34 cellular contexts compared by ENCODE assay signal in the genomic region with DNA sequence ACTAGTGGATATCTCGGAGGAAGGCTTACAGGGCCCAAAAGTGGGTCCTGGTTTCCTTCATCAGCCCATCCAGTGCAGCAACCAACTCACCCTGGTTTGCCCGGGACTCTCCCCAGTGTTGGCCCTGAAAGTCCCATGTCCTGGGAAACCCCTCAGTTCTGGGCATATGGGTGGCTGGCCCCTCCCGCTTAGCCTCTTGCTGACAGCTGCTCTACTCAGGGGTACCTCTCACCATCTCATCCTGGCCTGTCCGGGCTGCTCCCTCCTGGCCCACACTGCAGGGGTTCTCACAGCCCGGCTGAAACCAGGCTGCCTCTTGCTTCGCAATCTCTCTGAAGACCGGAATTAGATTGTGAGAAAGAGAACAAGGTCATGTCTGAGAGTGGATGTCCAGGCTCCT. TPM values are rescaled to one million over a fixed set of nuclear protein-coding genes. Genes with fewer than 3 reads are reported as not detected.
"Had no signal": no experiment of that assay in that cellular context is flagged by ENCODE, and none has a peak within 500 bp of the region (broad histone marks: within the 10 kb centered on the region; RNA-seq: fewer than 3 reads in every experiment).

No MANE protein-coding gene starts in this region.

- ATAC-seq: activated CD8-positive, alpha-beta T cell treated with anti-CD3 and anti-CD28 coated beads for 36 hours; activated T-cell treated with anti-CD3 and anti-CD28 coated beads, Interleukin-2, amount 50 U/mL, for 72 hours; activated T-helper 17 cell treated with anti-CD3 and anti-CD28 coated beads, Interleukin-2, amount 50 U/mL, for 72 hours; PC-3; Right ventricle myocardium inferior; SK-N-SH treated with all-trans-retinoic acid at 6 μM for 48 hours had no signal

- H3K4me1 Mint-ChIP-seq: activated naive CD8-positive, alpha-beta T cell treated with anti-CD3 and anti-CD28 coated beads for 36 hours; activated T-helper 17 cell treated with anti-CD3 and anti-CD28 coated beads, Interleukin-2, amount 50 U/mL, for 72 hours had no signal

- H3K4me3 Mint-ChIP-seq: activated CD4-positive, alpha-beta T cell treated with anti-CD3 and anti-CD28 coated beads, Interleukin-2, amount 10 ng/mL, durations not matched to agents 24 days and 14 days; activated CD8-positive, alpha-beta T cell treated with anti-CD3 and anti-CD28 coated beads for 36 hours; activated naive CD8-positive, alpha-beta T cell treated with anti-CD3 and anti-CD28 coated beads for 36 hours; activated T-cell treated with anti-CD3 and anti-CD28 coated beads, Interleukin-2, amount 50 U/mL, for 72 hours; activated T-helper 17 cell treated with anti-CD3 and anti-CD28 coated beads, Interleukin-2, amount 50 U/mL, for 72 hours had no signal

- DNase-seq: activated CD4-positive, alpha-beta T cell treated with anti-CD3 and anti-CD28 coated beads, Interleukin-2, amount 10 ng/mL, durations not matched to agents 24 days and 14 days; activated CD4-positive, alpha-beta T cell treated with anti-CD3 and anti-CD28 coated beads, Interleukin-2, amount 50 U/mL, for 4 hours; activated CD8-positive, alpha-beta T cell treated with anti-CD3 and anti-CD28 coated beads for 36 hours; activated effector memory CD4-positive, alpha-beta T cell treated with anti-CD3 and anti-CD28 coated beads, Interleukin-2, amount 50 U/mL, for 16 hours; activated naive CD4-positive, alpha-beta T cell; activated naive CD4-positive, alpha-beta T cell treated with anti-CD3 and anti-CD28 coated beads, Interleukin-2, amount 50 U/mL, for 16 hours; activated naive CD8-positive, alpha-beta T cell treated with anti-CD3 and anti-CD28 coated beads for 36 hours; activated T-cell treated with anti-CD3 and anti-CD28 coated beads, Interleukin-2, amount 50 U/mL, for 1 hour; activated T-cell treated with anti-CD3 and anti-CD28 coated beads, Interleukin-2, amount 50 U/mL, for 72 hours; amniotic stem cell; aorta; brain microvascular endothelial cell; MM.1S; MV-4-11; NCI-H1092; NCI-H1436 treated with DMSO at 0.1 percent for 48 hours; NCI-H1694 treated with DMSO at 0.1 percent for 48 hours; NCI-H2029; NCI-H345; NCI-H524 treated with DMSO at 0.1 percent for 48 hours; PC-3; SIG-M5; SW 1271; T-helper 1 cell; T-helper 2 cell; T-helper 9 cell had no signal

- H3K27ac ChIP-seq: brain microvascular endothelial cell, KMS-11, RWPE1, VCaP had no signal

- H3K27ac Mint-ChIP-seq: activated CD4-positive, alpha-beta T cell treated with anti-CD3 and anti-CD28 coated beads, Interleukin-2, amount 10 ng/mL, durations not matched to agents 24 days and 14 days; activated CD8-positive, alpha-beta T cell treated with anti-CD3 and anti-CD28 coated beads for 36 hours; activated naive CD8-positive, alpha-beta T cell treated with anti-CD3 and anti-CD28 coated beads for 36 hours; activated T-cell treated with anti-CD3 and anti-CD28 coated beads, Interleukin-2, amount 50 U/mL, for 72 hours; activated T-helper 17 cell treated with anti-CD3 and anti-CD28 coated beads, Interleukin-2, amount 50 U/mL, for 72 hours had no signal

- H3K9me3 Mint-ChIP-seq: activated CD4-positive, alpha-beta T cell treated with anti-CD3 and anti-CD28 coated beads, Interleukin-2, amount 10 ng/mL, durations not matched to agents 24 days and 14 days; activated CD8-positive, alpha-beta T cell treated with anti-CD3 and anti-CD28 coated beads for 36 hours; activated naive CD8-positive, alpha-beta T cell treated with anti-CD3 and anti-CD28 coated beads for 36 hours; activated T-cell treated with anti-CD3 and anti-CD28 coated beads, Interleukin-2, amount 50 U/mL, for 72 hours; activated T-helper 17 cell treated with anti-CD3 and anti-CD28 coated beads, Interleukin-2, amount 50 U/mL, for 72 hours had no signal

- H3K36me3 ChIP-seq: brain microvascular endothelial cell had no signal

- H3K4me2 ChIP-seq: KMS-11 had no signal

- H3K27me3 ChIP-seq: brain microvascular endothelial cell had no signal

- H3K36me3 Mint-ChIP-seq: activated naive CD8-positive, alpha-beta T cell treated with anti-CD3 and anti-CD28 coated beads for 36 hours had no signal

RNA-seq across cellular contexts. Expression of gene SLC24A4, which starts 48.9 kb away (rescaled TPM):
- total RNA-seq: activated CD4-positive, alpha-beta T cell treated with anti-CD3 and anti-CD28 coated beads, Interleukin-2, amount 10 ng/mL, durations not matched to agents 24 days and 14 days; activated CD8-positive, alpha-beta memory T cell treated with anti-CD3 and anti-CD28 coated beads for 36 hours; activated CD8-positive, alpha-beta T cell treated with anti-CD3 and anti-CD28 coated beads for 36 hours; activated T-cell treated with anti-CD3 and anti-CD28 coated beads, Interleukin-2, amount 50 U/mL, for 72 hours; activated T-helper 17 cell treated with anti-CD3 and anti-CD28 coated beads, Interleukin-2, amount 50 U/mL, for 72 hours; LHCN-M2; PC-3 had no signal
